Comparison of ENCODE assay signal across 8 cellular contexts in genomic region chr12:71840226-71840847, GRCh38. TPM values are rescaled to one million over a fixed set of nuclear protein-coding genes. Genes with fewer than 3 reads are reported as not detected.
A peak's percentile ranks its signal among the peaks of the same experiment; 100 is the strongest.
DNase-seq lines count a peak whose midpoint lies in the region; ATAC-seq and TF ChIP-seq lines count a peak whose summit lies in the region.

No MANE protein-coding gene starts in this region.

- DNase-seq in WTC11 (ENCODE audit: low spot score) (no peak), fibroblast of the conjunctiva (ENCODE audit: low read depth) (peak; percentile 17), osteocyte (ENCODE audit: extremely low spot score, unreplicated experiment) (no peak), islet precursor cell (no peak), D341Med (ENCODE audit: low spot score) (no peak)

- H3K79me2 ChIP-seq in DOHH2 (ENCODE audit: control insufficient read depth, low read length) = peaks cover 63% of the 10 kb centered on the region

- H3K27ac ChIP-seq in DOHH2 (ENCODE audit: low read depth, low read length) = peak overlapping the region; percentile 74

- H3K4me1 ChIP-seq in DOHH2 (ENCODE audit: control insufficient read depth, low read length) = peaks cover 22% of the 10 kb centered on the region

- H3K4me3 ChIP-seq in DOHH2 (ENCODE audit: low read length) = peak overlapping the region; percentile 84

- peak overlapping the region; percentile 96 to 99 (median 99) for H3K27ac Mint-ChIP-seq in IgD-negative memory B cell
- peak overlapping the region; percentile 96 for H3K27ac Mint-ChIP-seq in WTC11
- H3K27ac Mint-ChIP-seq in osteocyte (ENCODE audit: unreplicated experiment) = peak overlapping the region; percentile 98

- CTCF ChIA-PET in WTC11 (lab: Charles Lee) = no interaction called here

- ATAC-seq in GM21390 (IDR thresholded peaks at IDR 0.05; ENCODE audit: unreplicated experiment) (peak; percentile 18), WTC11 (peak; percentile 5; the same call in 1 of the 2 replicates)

- H3K9me3 Mint-ChIP-seq in IgD-negative memory B cell = no peaks in the 10 kb centered on the region
- no peaks in the 10 kb centered on the region for H3K9me3 Mint-ChIP-seq in WTC11
- no peaks in the 10 kb centered on the region for H3K9me3 Mint-ChIP-seq in osteocyte (ENCODE audit: unreplicated experiment)

- POLR2A ChIA-PET in WTC11 (lab: Charles Lee) = interaction anchor here (0.6 kb wide), 1 partner anchor 108 kb away, joined by 3 read pairs; no protein-coding TSS in a partner anchor

- H3F3A ChIP-seq in DOHH2 (ENCODE audit: control insufficient read depth, insufficient read depth) = no peaks in the 10 kb centered on the region; the same call in 1 of the 2 replicates

- H3K4me3 Mint-ChIP-seq in IgD-negative memory B cell (peak overlapping the region; percentile 91 to 97 (median 94)), WTC11 (peak overlapping the region; percentile 86), osteocyte (ENCODE audit: unreplicated experiment) (peak overlapping the region; percentile 92)

- TF ChIP-seq CTCF in DOHH2 (IDR thresholded peaks at IDR 0.05; ENCODE audit: low read depth, low read length, poor library complexity, severe bottlenecking) (no peak), WTC11 (IDR thresholded peaks at IDR 0.05) (no peak), osteocyte (IDR thresholded peaks at IDR 0.05) (no peak)

- H3K36me3 Mint-ChIP-seq in IgD-negative memory B cell (no peaks in the 10 kb centered on the region), WTC11 (no peaks in the 10 kb centered on the region), osteocyte (ENCODE audit: unreplicated experiment) (no peaks in the 10 kb centered on the region)

- H3K36me3 ChIP-seq in DOHH2 (ENCODE audit: control insufficient read depth, low read length) = no peaks in the 10 kb centered on the region

- H3K4me2 ChIP-seq in DOHH2 (ENCODE audit: low read length) = peak overlapping the region; percentile 80

- no peaks in the 10 kb centered on the region for H3K27me3 ChIP-seq in DOHH2 (ENCODE audit: control insufficient read depth, low read length)

- H3K9me3 ChIP-seq in DOHH2 (ENCODE audit: control insufficient read depth, insufficient read depth, low read length) = peaks cover 7% of the 10 kb centered on the region; the same call in 1 of the 2 replicates

- H3K27me3 Mint-ChIP-seq in IgD-negative memory B cell (peaks cover 5% of the 10 kb centered on the region), WTC11 (ENCODE audit: low read depth) (peaks cover 23% of the 10 kb centered on the region), osteocyte (ENCODE audit: unreplicated experiment) (peaks cover 2% of the 10 kb centered on the region)

- 0 out of 2 replicates have a peak, but pooled peaks cover 2% of the 10 kb centered on the region for H3K9me2 ChIP-seq in DOHH2 (replicated peaks; ENCODE audit: control insufficient read depth, low read length)

- H3K4me1 Mint-ChIP-seq in IgD-negative memory B cell (peaks cover 16 to 31% (median 31%) of the 10 kb centered on the region in 3 donors), WTC11 (peaks cover 14% of the 10 kb centered on the region), osteocyte (ENCODE audit: unreplicated experiment) (peaks cover 22% of the 10 kb centered on the region)

- H4K20me1 ChIP-seq in DOHH2 (ENCODE audit: control insufficient read depth, insufficient read depth, low read depth, low read length) = no peaks in the 10 kb centered on the region

TF ChIP-seq in WTC11, 78 proteins besides CTCF, POLR2A, EP300 and RAD21 (continues in another document):
- TF ChIP-seq ATF6 (CRISPR knock-in tag; IDR thresholded peaks at IDR 0.05) = no peak
- TF ChIP-seq PREB (CRISPR knock-in tag; IDR thresholded peaks at IDR 0.05; ENCODE audit: borderline replicate concordance) = no peak
- no peak for TF ChIP-seq JAZF1 (CRISPR knock-in tag; IDR thresholded peaks at IDR 0.05)
- no peak for TF ChIP-seq GRHL2 (CRISPR knock-in tag; IDR thresholded peaks at IDR 0.05; ENCODE audit: insufficient replicate concordance, severe bottlenecking)
- no peak for TF ChIP-seq FOXJ3 (CRISPR knock-in tag; IDR thresholded peaks at IDR 0.05; ENCODE audit: borderline replicate concordance)
- TF ChIP-seq SOX15 (CRISPR knock-in tag; IDR thresholded peaks at IDR 0.05) = no peak
- no peak for TF ChIP-seq FOXP4 (CRISPR knock-in tag; IDR thresholded peaks at IDR 0.05)
- no peak for TF ChIP-seq RELA (CRISPR knock-in tag; IDR thresholded peaks at IDR 0.05; ENCODE audit: borderline replicate concordance)
- TF ChIP-seq NR1H2 (CRISPR knock-in tag; IDR thresholded peaks at IDR 0.05) = no peak
- TF ChIP-seq ZNF317 (CRISPR knock-in tag; IDR thresholded peaks at IDR 0.05; ENCODE audit: borderline replicate concordance, low read depth) = no peak
- TF ChIP-seq ATF3 (CRISPR knock-in tag; conservative IDR thresholded peaks at IDR 0.05) = no peak
- TF ChIP-seq USF1 (CRISPR knock-in tag; IDR thresholded peaks at IDR 0.05) = no peak

RNA-seq across cellular contexts. Expression of gene TBC1D15, which starts 0.8 kb away (rescaled TPM):
- 28.3 TPM for polyA plus RNA-seq in IgD-negative memory B cell
- total RNA-seq in WTC11 (2021) = 34.8 to 37.8 TPM (median 36.8 TPM) in 3 replicates
- total RNA-seq in osteocyte = 50.9 and 52.2 TPM in 2 replicates
